Comparison of ENCODE assay signal across 13 cellular contexts in the genomic region with DNA sequence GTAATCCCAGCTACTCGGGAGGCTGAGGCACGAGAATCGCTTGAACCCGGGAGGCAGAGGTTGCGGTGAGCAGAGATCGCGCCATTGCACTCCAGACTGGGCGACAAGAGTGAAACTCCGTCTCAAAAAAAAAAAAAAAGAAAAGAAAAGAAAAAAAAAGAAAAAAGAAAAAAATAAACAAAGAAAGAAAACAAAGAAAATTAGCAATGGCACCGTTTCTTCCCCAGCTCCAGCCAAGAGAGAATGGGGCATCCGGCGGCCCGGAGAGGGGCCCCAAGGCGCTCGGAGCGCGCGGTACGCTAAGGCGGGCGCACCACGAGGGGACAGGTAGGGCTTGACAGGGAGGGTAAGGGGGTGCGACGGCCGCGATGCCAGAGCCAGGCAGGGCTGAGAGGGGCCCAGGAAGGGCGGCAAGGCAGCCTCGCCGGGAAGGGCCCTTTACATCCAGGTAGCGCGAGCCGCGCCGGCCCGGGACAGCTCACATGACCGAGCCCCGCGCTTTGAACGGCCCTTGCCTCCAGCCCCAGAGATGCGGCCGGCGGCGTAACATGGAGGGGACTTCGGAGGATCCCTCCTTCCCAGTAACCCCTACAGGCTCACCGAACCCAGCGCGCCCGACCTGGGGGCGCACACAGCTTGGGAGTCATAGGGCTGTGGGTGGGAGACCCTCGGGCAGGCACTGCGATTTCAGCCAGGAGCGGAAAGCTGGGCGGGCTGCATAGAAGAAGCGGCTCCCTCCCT. TPM values are rescaled to one million over a fixed set of nuclear protein-coding genes. Genes with fewer than 3 reads are reported as not detected.
DNase-seq lines count a peak whose midpoint lies in the region; ATAC-seq and TF ChIP-seq lines count a peak whose summit lies in the region.
"Had no signal": no experiment of that assay in that cellular context is flagged by ENCODE, and none has a peak within 500 bp of the region (broad histone marks: within the 10 kb centered on the region; RNA-seq: fewer than 3 reads in every experiment).

No MANE protein-coding gene starts in this region.

- peaks cover 56% of the 10 kb centered on the region for H3K27me3 Mint-ChIP-seq in nephron progenitor cell (ENCODE audit: low read depth, poor library complexity)

- intact Hi-C loops in Right ventricle myocardium inferior (cut with DNase I) = loop anchor here (5.0 kb wide), 1 partner anchor 173 kb away; no protein-coding TSS in a partner anchor

- peak overlapping the region; percentile 55 for H3K4me3 ChIP-seq in cardiac muscle cell

- peaks cover 16% of the 10 kb centered on the region for H3K27me3 ChIP-seq in cardiac muscle cell

- peak overlapping the region; percentile 88 for H3K27ac ChIP-seq in cardiac muscle cell
- H3K27ac ChIP-seq: psoas muscle had no signal

- peak overlapping the region; percentile 89 for H3K4me3 Mint-ChIP-seq in nephron progenitor cell
- H3K4me3 Mint-ChIP-seq: activated CD8-positive, alpha-beta T cell treated with anti-CD3 and anti-CD28 coated beads, Interleukin-2, amount 10 ng/mL, durations not matched to agents 7 days and 5 days had no signal

- no peaks in the 10 kb centered on the region for H3K36me3 ChIP-seq in cardiac muscle cell

- H3K4me1 Mint-ChIP-seq in nephron progenitor cell = peaks cover 65% of the 10 kb centered on the region

- H3K9me3 Mint-ChIP-seq in nephron progenitor cell = no peaks in the 10 kb centered on the region

- no peak for TF ChIP-seq CTCF in cardiac muscle cell (IDR thresholded peaks at IDR 0.05; ENCODE audit: low read depth, low read length)
- no peak for TF ChIP-seq CTCF in nephron progenitor cell (IDR thresholded peaks at IDR 0.05)

- ATAC-seq in Right ventricle myocardium inferior = no peak
- ATAC-seq in esophagus mucosa = peak; percentile 16
- ATAC-seq: activated CD8-positive, alpha-beta T cell treated with anti-CD3 and anti-CD28 coated beads, Interleukin-2, amount 10 ng/mL, durations not matched to agents 7 days and 5 days; psoas muscle had no signal

- DNase-seq in cardiac muscle cell (ENCODE audit: low read depth in 1 of 2, low spot score in 1 of 2) (peak in 1 of 2 donors; percentile 59), Right ventricle myocardium inferior (ENCODE audit: missing footprints) (no peak), nephron progenitor cell (peak; percentile 56), GF-D8 (lab: John Stamatoyannopoulos, UW) (no peak), DMS53 treated with DMSO at 0.1 percent for 48 hours (lab: John Stamatoyannopoulos, UW; ENCODE audit: unreplicated experiment) (no peak), superior temporal gyrus (ENCODE audit: extremely low spot score) (no peak), NCI-H345 (lab: John Stamatoyannopoulos, UW) (no peak)
- DNase-seq: activated CD8-positive, alpha-beta T cell treated with anti-CD3 and anti-CD28 coated beads, Interleukin-2, amount 10 ng/mL, durations not matched to agents 7 days and 5 days; NCI-H524; psoas muscle had no signal

- peaks cover 37% of the 10 kb centered on the region for H3K4me1 ChIP-seq in cardiac muscle cell (ENCODE audit: low read depth)
- H3K4me1 ChIP-seq: psoas muscle had no signal

- H3K36me3 Mint-ChIP-seq in nephron progenitor cell (ENCODE audit: low read depth) = no peaks in the 10 kb centered on the region

- H3K27ac Mint-ChIP-seq in nephron progenitor cell = peak overlapping the region; percentile 25
- H3K27ac Mint-ChIP-seq: activated CD8-positive, alpha-beta T cell treated with anti-CD3 and anti-CD28 coated beads, Interleukin-2, amount 10 ng/mL, durations not matched to agents 7 days and 5 days had no signal

- no peaks in the 10 kb centered on the region for H3K9me3 ChIP-seq in cardiac muscle cell (ENCODE audit: low read depth)
- H3K9me3 ChIP-seq: psoas muscle had no signal

RNA-seq across cellular contexts. Expression of gene BMP7, which starts 1.4 kb away (rescaled TPM):
- 213 and 276 TPM in 2 replicates for total RNA-seq in cardiac muscle cell
- polyA plus RNA-seq in cardiac muscle cell = 130 and 178 TPM in 2 replicates
- total RNA-seq in Right ventricle myocardium inferior = 27.2 TPM
- total RNA-seq in esophagus mucosa = 34.2 TPM
- total RNA-seq: activated CD8-positive, alpha-beta T cell treated with anti-CD3 and anti-CD28 coated beads, Interleukin-2, amount 10 ng/mL, durations not matched to agents 7 days and 5 days; LHCN-M2; psoas muscle; T-helper 1 cell treated with Interleukin-12 subunit alpha and Interleukin-12 subunit beta and Interleukin-4 antibody, amounts not matched to agents 30 ng/mL and 1 ng/mL, for 36 hours had no signal
